ENCODE assay signal across 14 cellular contexts in genomic region chr21:34743831-34744230, GRCh38.
DNase-seq lines count a peak whose midpoint lies in the region; TF ChIP-seq lines count a peak whose summit lies in the region.
"Had no signal": no experiment of that assay in that cellular context is flagged by ENCODE, and none has a peak within 500 bp of the region (broad histone marks: within the 10 kb centered on the region; RNA-seq: fewer than 3 reads in every experiment).

No MANE protein-coding gene starts in this region.

- TF ChIP-seq EP300 in transverse colon (IDR thresholded peaks at IDR 0.05; ENCODE audit: low read depth), result no peak

- H3K4me1 Mint-ChIP-seq in progenitor cell of endocrine pancreas (ENCODE audit: low read depth), result no peaks in the 10 kb centered on the region
- H3K4me1 Mint-ChIP-seq: memory B cell had no signal

- 36 to 75% methylated on average over 4 to 9 of the region's 9 CpGs for WGBS in transverse colon (ENCODE audit: low coverage in 1 of 2), 2 donors

- peaks cover 33% of the 10 kb centered on the region for H3K27me3 Mint-ChIP-seq in progenitor cell of endocrine pancreas

- in situ Hi-C loops in astrocyte of the spinal cord (cut with HindIII; ENCODE audit: low sequenced_read_pairs) (no loop called here), transverse colon (cut with MboI; ENCODE audit: low pct_ligation_motif_present in 1 of 4, low pct_unique_long_range_greater_than_20kb in 1 of 4, low sequenced_read_pairs in 3 of 4) (loop anchor here (10.0 to 25.0 kb wide), 3 partner anchors 141 to 1093 kb away; no protein-coding TSS in a partner anchor)

- TF ChIP-seq CTCF in astrocyte of the spinal cord (IDR thresholded peaks at IDR 0.05; ENCODE audit: low read depth, low read length) (no peak), transverse colon (IDR thresholded peaks at IDR 0.05) (no peak), progenitor cell of endocrine pancreas (IDR thresholded peaks at IDR 0.05; ENCODE audit: unreplicated experiment) (no peak)

- H3K27ac ChIP-seq in transverse colon, result no peak overlapping the region
- H3K27ac ChIP-seq: cardiac muscle cell, sigmoid colon had no signal

- peak; percentile 40 for DNase-seq in HPDE6-E6E7 (ENCODE audit: extremely low spot score)
- DNase-seq in astrocyte of the spinal cord (ENCODE audit: low read depth, low spot score), result peak; percentile 70
- DNase-seq in iris pigment epithelial cell (ENCODE audit: low read depth), result peak; percentile 59
- peak; percentile 32 for DNase-seq in transverse colon
- DNase-seq in COLO829 (ENCODE audit: low spot score), result no peak
- DNase-seq in progenitor cell of endocrine pancreas (ENCODE audit: low spot score, unreplicated experiment), result no peak
- DNase-seq in NCI-H1105 treated with DMSO at 0.1 percent for 48 hours (lab: John Stamatoyannopoulos, UW), result no peak
- DNase-seq: activated CD8-positive, alpha-beta memory T cell treated with anti-CD3 and anti-CD28 coated beads, Interleukin-2, amount 50 U/mL, for 48 hours; DMS79; NCI-H2081; sigmoid colon had no signal

- intact Hi-C loops in transverse colon (cut with DNase I; ENCODE audit: low total_unique reads), result loop anchor here (5.0 to 10.0 kb wide), 4 partner anchors 141 to 1283 kb away; no protein-coding TSS in a partner anchor

- no peaks in the 10 kb centered on the region for H3K27me3 ChIP-seq in transverse colon
- H3K27me3 ChIP-seq: gastrocnemius medialis had no signal

- H3K4me3 ChIP-seq in astrocyte of the spinal cord (ENCODE audit: low read depth, low read length) (no peak overlapping the region), transverse colon (no peak overlapping the region)
- H3K4me3 ChIP-seq: cardiac muscle cell, gastrocnemius medialis, sigmoid colon had no signal

- H3K4me3 Mint-ChIP-seq in progenitor cell of endocrine pancreas (ENCODE audit: low read depth), result no peak overlapping the region
- H3K4me3 Mint-ChIP-seq: memory B cell had no signal

- peaks cover 0 to 8% (median 2%) of the 10 kb centered on the region in 4 donors for H3K4me1 ChIP-seq in transverse colon

- H3K36me3 ChIP-seq in transverse colon, result no peaks in the 10 kb centered on the region
- H3K36me3 ChIP-seq: cardiac muscle cell, gastrocnemius medialis, sigmoid colon had no signal

- H3K36me3 Mint-ChIP-seq in progenitor cell of endocrine pancreas (ENCODE audit: insufficient read depth), result no peaks in the 10 kb centered on the region
- H3K36me3 Mint-ChIP-seq: memory B cell had no signal

- no peaks in the 10 kb centered on the region for H3K9me3 ChIP-seq in transverse colon
- H3K9me3 ChIP-seq: gastrocnemius medialis, sigmoid colon had no signal

- H3K27ac Mint-ChIP-seq in progenitor cell of endocrine pancreas, result no peak overlapping the region
- H3K27ac Mint-ChIP-seq: memory B cell had no signal

- no peaks in the 10 kb centered on the region for H3K9me3 Mint-ChIP-seq in progenitor cell of endocrine pancreas (ENCODE audit: low read depth)
- H3K9me3 Mint-ChIP-seq: memory B cell had no signal

- TF ChIP-seq POLR2A in transverse colon (IDR thresholded peaks at IDR 0.05), result no peak

Comparison
In these comparisons a context has a peak if more than half of its experiments do, and no peak if none do; other contexts are left out.
1. DNase-seq: peak in HPDE6-E6E7 (single experiment), astrocyte of the spinal cord (single experiment), iris pigment epithelial cell (single experiment) and transverse colon (single experiment); none in COLO829 (single experiment), progenitor cell of endocrine pancreas (single experiment) and NCI-H1105 treated with DMSO at 0.1 percent for 48 hours (single experiment).